15 cellular contexts compared by ENCODE assay signal in the genomic region with DNA sequence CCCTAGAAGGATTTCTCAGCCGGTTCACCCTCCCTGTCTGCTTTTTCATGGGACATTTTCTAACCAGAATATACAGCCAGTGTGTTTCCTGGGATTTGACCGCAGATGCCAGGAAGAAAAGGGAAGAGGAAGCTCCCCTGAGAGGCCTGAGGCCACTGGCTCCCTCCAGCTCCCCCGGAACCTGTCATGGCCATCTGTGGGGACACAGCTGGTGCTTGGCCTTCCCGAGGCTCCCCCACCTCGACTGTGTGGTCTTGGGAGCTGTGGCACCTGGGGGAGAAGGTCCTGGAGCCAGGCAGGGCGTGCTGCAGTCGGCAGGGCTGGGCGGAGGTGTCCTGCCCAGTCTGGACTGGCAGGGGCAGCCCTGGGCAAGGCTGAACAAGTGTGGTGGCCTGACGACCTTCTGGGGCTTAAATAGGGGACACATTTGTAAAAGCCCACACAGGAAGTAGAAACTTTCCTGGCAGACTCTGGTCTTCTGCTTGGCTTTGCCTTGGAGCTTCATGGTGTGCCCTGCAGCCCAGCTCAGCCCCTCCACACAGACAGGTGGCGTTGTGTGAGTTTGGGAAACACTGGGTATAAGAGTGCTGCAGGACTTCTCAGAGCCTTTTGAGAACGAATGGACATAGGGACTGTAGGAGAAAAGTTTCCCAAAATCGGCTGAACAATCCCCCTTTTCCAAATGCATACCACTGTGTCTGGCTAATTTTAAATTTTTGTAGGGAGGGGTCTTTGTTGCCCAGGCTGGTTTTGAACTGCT. TPM values are rescaled to one million over a fixed set of nuclear protein-coding genes. Genes with fewer than 3 reads are reported as not detected.
DNase-seq lines count a peak whose midpoint lies in the region; ATAC-seq and TF ChIP-seq lines count a peak whose summit lies in the region.
"Had no signal": no experiment of that assay in that cellular context is flagged by ENCODE, and none has a peak within 500 bp of the region (broad histone marks: within the 10 kb centered on the region; RNA-seq: fewer than 3 reads in every experiment).

No MANE protein-coding gene starts in this region.

- H3K27ac ChIP-seq in 22Rv1 (peak overlapping the region; percentile 7; the same call in 1 of the 2 replicates), GM23338 (ENCODE audit: low read depth) (peak overlapping the region; percentile 76; the same call in 1 of the 2 replicates)

- H2AFZ ChIP-seq in GM23338 = no peak overlapping the region

- no peak overlapping the region; the same call in 2 of the 3 replicates for H3K4me3 Mint-ChIP-seq in GM23338
- H3K4me3 Mint-ChIP-seq in chondrocyte (ENCODE audit: unreplicated experiment) = no peak overlapping the region
- H3K4me3 Mint-ChIP-seq in nephron progenitor cell = no peak overlapping the region
- H3K4me3 Mint-ChIP-seq in activated CD4-positive, alpha-beta memory T cell treated with anti-CD3 and anti-CD28 coated beads for 36 hours = no peak overlapping the region
- H3K4me3 Mint-ChIP-seq: B cell; effector memory CD8-positive, alpha-beta T cell had no signal

- no peaks in the 10 kb centered on the region for H3K27me3 ChIP-seq in GM23338 (ENCODE audit: insufficient read depth)

- H3K36me3 Mint-ChIP-seq in GM23338 (ENCODE audit: low read depth) = peaks cover 23% of the 10 kb centered on the region
- H3K36me3 Mint-ChIP-seq in chondrocyte (ENCODE audit: low read depth) = peaks cover 9% of the 10 kb centered on the region
- peaks cover 21% of the 10 kb centered on the region for H3K36me3 Mint-ChIP-seq in nephron progenitor cell (ENCODE audit: low read depth)
- H3K36me3 Mint-ChIP-seq in activated CD4-positive, alpha-beta memory T cell treated with anti-CD3 and anti-CD28 coated beads for 36 hours = peaks cover 2% of the 10 kb centered on the region

- H3K4me1 Mint-ChIP-seq in GM23338 = peaks cover 34% of the 10 kb centered on the region
- H3K4me1 Mint-ChIP-seq in chondrocyte (ENCODE audit: low read depth) = peaks cover 52% of the 10 kb centered on the region
- peaks cover 40% of the 10 kb centered on the region for H3K4me1 Mint-ChIP-seq in nephron progenitor cell
- H3K4me1 Mint-ChIP-seq in activated CD4-positive, alpha-beta memory T cell treated with anti-CD3 and anti-CD28 coated beads for 36 hours (ENCODE audit: low read depth) = peaks cover 20% of the 10 kb centered on the region

- H3K36me3 ChIP-seq in GM23338 (ENCODE audit: insufficient read depth) = 0 out of 2 replicates have a peak, but pooled peaks cover 11% of the 10 kb centered on the region

- ATAC-seq in GM23338 (no peak), HG02885 (IDR thresholded peaks at IDR 0.05; ENCODE audit: poor library complexity, unreplicated experiment) (no peak)
- ATAC-seq: effector memory CD8-positive, alpha-beta T cell; stimulated activated naive CD8-positive, alpha-beta T cell treated with anti-CD3 and anti-CD28 coated beads, Interleukin-15, Interleukin-2, amounts not matched to agents 100 U/mL and 50 U/mL, for 24 hours had no signal

- peaks cover 58% of the 10 kb centered on the region for H3K79me2 ChIP-seq in GM23338 (replicated peaks; ENCODE audit: insufficient read depth)

- no peak overlapping the region; the same call in 1 of the 2 replicates for H3K4me2 ChIP-seq in GM23338

- no peak overlapping the region for H3K4me3 ChIP-seq in GM23338

- no peaks in the 10 kb centered on the region for H3K9me2 ChIP-seq in GM23338 (ENCODE audit: insufficient read depth)

- CTCF ChIA-PET in activated CD4-positive, alpha-beta memory T cell treated with anti-CD3 and anti-CD28 coated beads for 36 hours (lab: Charles Lee) = no interaction called here

- H3K9me3 Mint-ChIP-seq in GM23338 = no peaks in the 10 kb centered on the region
- H3K9me3 Mint-ChIP-seq in chondrocyte (ENCODE audit: low read depth) = no peaks in the 10 kb centered on the region
- no peaks in the 10 kb centered on the region for H3K9me3 Mint-ChIP-seq in nephron progenitor cell
- H3K9me3 Mint-ChIP-seq in activated CD4-positive, alpha-beta memory T cell treated with anti-CD3 and anti-CD28 coated beads for 36 hours = no peaks in the 10 kb centered on the region
- H3K9me3 Mint-ChIP-seq: effector memory CD8-positive, alpha-beta T cell had no signal

- peaks cover 7% of the 10 kb centered on the region for H3K27me3 Mint-ChIP-seq in GM23338 (ENCODE audit: insufficient read depth, low read depth, poor library complexity)
- no peaks in the 10 kb centered on the region for H3K27me3 Mint-ChIP-seq in chondrocyte (ENCODE audit: low read depth)
- no peaks in the 10 kb centered on the region for H3K27me3 Mint-ChIP-seq in nephron progenitor cell (ENCODE audit: low read depth, poor library complexity)
- no peaks in the 10 kb centered on the region for H3K27me3 Mint-ChIP-seq in activated CD4-positive, alpha-beta memory T cell treated with anti-CD3 and anti-CD28 coated beads for 36 hours
- H3K27me3 Mint-ChIP-seq: B cell; effector memory CD8-positive, alpha-beta T cell had no signal

- TF ChIP-seq CTCF in 22Rv1 (IDR thresholded peaks at IDR 0.05) (0 out of 2 replicates have a peak, but pooled peaks have one; percentile 5), GM23338 (conservative IDR thresholded peaks at IDR 0.05; ENCODE audit: low read depth in 2 of 2) (peak; percentile 15 to 45; a peak in 2 of 4 replicates), chondrocyte (IDR thresholded peaks at IDR 0.05) (no peak), nephron progenitor cell (IDR thresholded peaks at IDR 0.05) (no peak)

- POLR2A ChIA-PET in activated CD4-positive, alpha-beta memory T cell treated with anti-CD3 and anti-CD28 coated beads for 36 hours (lab: Charles Lee) = no interaction called here

- H3F3A ChIP-seq in GM23338 (replicated peaks; ENCODE audit: low read depth) = no peaks in the 10 kb centered on the region

- H4K20me1 ChIP-seq in GM23338 (replicated peaks; ENCODE audit: insufficient read depth) = peaks cover 26% of the 10 kb centered on the region

- H3K27ac Mint-ChIP-seq in GM23338 (peak overlapping the region; percentile 67; the same call in 1 of the 2 replicates), chondrocyte (ENCODE audit: unreplicated experiment) (peak overlapping the region; percentile 80), nephron progenitor cell (peak overlapping the region; percentile 81)
- no peak overlapping the region for H3K27ac Mint-ChIP-seq in activated CD4-positive, alpha-beta memory T cell treated with anti-CD3 and anti-CD28 coated beads for 36 hours
- H3K27ac Mint-ChIP-seq: B cell had no signal

- no peak for DNase-seq in GM23338 (ENCODE audit: low spot score)
- DNase-seq in chondrocyte (ENCODE audit: low spot score) = no peak
- no peak for DNase-seq in nephron progenitor cell
- DNase-seq in activated CD4-positive, alpha-beta memory T cell treated with anti-CD3 and anti-CD28 coated beads for 36 hours = no peak
- DNase-seq in kidney glomerular epithelial cell (lab: John Stamatoyannopoulos, UW) = no peak
- DNase-seq in NCI-H1930 (lab: John Stamatoyannopoulos, UW) = no peak
- DNase-seq: effector memory CD8-positive, alpha-beta T cell; EL; GOT3; NCI-H524 treated with DMSO at 0.1 percent for 48 hours; SIG-M5; stimulated activated naive CD8-positive, alpha-beta T cell treated with anti-CD3 and anti-CD28 coated beads, Interleukin-15, Interleukin-2, amounts not matched to agents 100 U/mL and 50 U/mL, for 24 hours had no signal

- intact Hi-C loops in activated CD4-positive, alpha-beta memory T cell treated with anti-CD3 and anti-CD28 coated beads for 36 hours (cut with micrococcal nuclease) = no loop called here

- H3K4me1 ChIP-seq in GM23338 (ENCODE audit: insufficient read depth) = peaks cover 20% of the 10 kb centered on the region

TF ChIP-seq in GM23338, 12 proteins besides CTCF, POLR2A, EP300 and RAD21:
- TF ChIP-seq JUNB (IDR thresholded peaks at IDR 0.05; ENCODE audit: unreplicated experiment) (no peak), EZH2phosphoT487 (IDR thresholded peaks at IDR 0.05; ENCODE audit: unreplicated experiment) (no peak), EZH2 (IDR thresholded peaks at IDR 0.05; ENCODE audit: low read depth, unreplicated experiment) (no peak)

RNA-seq across cellular contexts. Expression of a gene that starts 6.8 kb away (rescaled TPM):
- 21.7 and 25.2 TPM in 2 replicates for total RNA-seq in GM23338 (2014; rRNA removed; shearing (Covaris generic))
- 66.1 and 141 TPM in 2 replicates for polyA plus RNA-seq in GM23338 (2016; fragmentation: Nextera tagmentation; extraction: Ambion mirVana)
- total RNA-seq in chondrocyte = 264 to 370 TPM (median 359 TPM) in 3 replicates
- 10 to 100 TPM; 52.0 to 52.9 TPM for total RNA-seq in activated CD4-positive, alpha-beta memory T cell treated with anti-CD3 and anti-CD28 coated beads for 36 hours

RNA-seq across cellular contexts. Expression of a gene that starts 36.2 kb away (rescaled TPM):
- total RNA-seq in GM23338 (2014; rRNA removed; shearing (Covaris generic)) = 8.3 and 24.4 TPM in 2 replicates
- 4.4 and 4.6 TPM in 2 replicates for polyA plus RNA-seq in GM23338 (2016; fragmentation: Nextera tagmentation; extraction: Ambion mirVana)
- 27.3 to 33.8 TPM (median 32.0 TPM) in 3 replicates for total RNA-seq in chondrocyte
- 10 to 100 TPM; 34.5 to 35.3 TPM for total RNA-seq in activated CD4-positive, alpha-beta memory T cell treated with anti-CD3 and anti-CD28 coated beads for 36 hours

Comparison
In these comparisons a context has a peak if more than half of its experiments do, and no peak if none do; other contexts are left out.
1. CTCF ChIP-seq: peak in 22Rv1 (single experiment) and GM23338 (2 of 2); none in chondrocyte (single experiment) and nephron progenitor cell (single experiment).